Comparison of ENCODE assay signal across 8 cellular contexts in genomic region chr4:140233811-140234696, GRCh38.
DNase-seq lines count a peak whose midpoint lies in the region; ATAC-seq and TF ChIP-seq lines count a peak whose summit lies in the region.

No MANE protein-coding gene starts in this region.

- no peak for TF ChIP-seq CTCF in IMR-90 (conservative IDR thresholded peaks at IDR 0.05; ENCODE audit: low read depth, low read length)

- H3K27me3 ChIP-seq in IMR-90 (ENCODE audit: control insufficient read depth, insufficient read depth, low read length) (no peaks in the 10 kb centered on the region), right cardiac atrium (ENCODE audit: control insufficient read depth, insufficient read depth) (no peaks in the 10 kb centered on the region)

- 83% methylated on average over 1 of the region's 6 CpGs; no CpG with 5 or more reads in 1 of the 2 experiments for WGBS in IMR-90 (ENCODE audit: extremely low coverage in 2 of 2, insufficient read length in 1 of 2), 2 experiments
- WGBS in right cardiac atrium = 83% methylated on average over 6 of the region's 6 CpGs

- peak overlapping the region; percentile 73 for H2AFZ ChIP-seq in IMR-90 (replicated peaks; ENCODE audit: low read length, poor library complexity)

- H2AK9ac ChIP-seq in IMR-90 (replicated peaks; ENCODE audit: low read depth, low read length, poor library complexity) = peak overlapping the region; percentile 59

- H3K4me3 Mint-ChIP-seq in activated naive CD8-positive, alpha-beta T cell treated with anti-CD3 and anti-CD28 coated beads, Interleukin-2, amount 10 ng/mL, durations not matched to agents 7 days and 5 days = peak overlapping the region; percentile 60

- peaks cover 26% of the 10 kb centered on the region for H3K9me1 ChIP-seq in IMR-90 (ENCODE audit: insufficient read depth, low read length)

- BruUV-seq in IMR-90 (replicated peaks; lab: Mats Ljungman, UMichigan) = no TSS peak

- H3K14ac ChIP-seq in IMR-90 (replicated peaks; ENCODE audit: low read depth, low read length) = peak overlapping the region; percentile 81

- H3K9me3 ChIP-seq in IMR-90 (ENCODE audit: control insufficient read depth, insufficient read depth, low read length) (no peaks in the 10 kb centered on the region), right cardiac atrium (ENCODE audit: control insufficient read depth, low read length) (no peaks in the 10 kb centered on the region)

- CTCF ChIA-PET in IMR-90 (lab: Yijun Ruan, JAX) = interaction anchor here (1.0 to 1.9 kb wide), 4 partner anchors 10 to 76 kb away, joined by 3 to 6 read pairs (median 4); no protein-coding TSS in a partner anchor

- peak overlapping the region; percentile 86 for H3K4ac ChIP-seq in IMR-90 (ENCODE audit: low read depth, low read length)

- H3K56ac ChIP-seq in IMR-90 (ENCODE audit: extremely low read depth, insufficient read depth, low read length) = peak overlapping the region; percentile 47; the same call in 1 of the 2 replicates

- H3K79me1 ChIP-seq in IMR-90 (ENCODE audit: low read depth in 1 of 2, low read length in 2 of 2) = no peaks in the 10 kb centered on the region

- H2BK15ac ChIP-seq in IMR-90 (ENCODE audit: low read depth, low read length) = peak overlapping the region; percentile 51; the same call in 1 of the 3 replicates

- H2BK120ac ChIP-seq in IMR-90 (ENCODE audit: low read depth, low read length) = peak overlapping the region; percentile 84

- H4K8ac ChIP-seq in IMR-90 (ENCODE audit: low read depth in 2 of 2, low read length in 2 of 2) = peak overlapping the region in 1 of 2 experiments; percentile 68; a peak in 2 of 4 replicates

- peak overlapping the region; percentile 54; the same call in 1 of the 2 replicates for H2AK5ac ChIP-seq in IMR-90 (ENCODE audit: low read depth, low read length)

- peak overlapping the region; percentile 51 for H4K5ac ChIP-seq in IMR-90 (ENCODE audit: low read depth, low read length)

- H3K27ac Mint-ChIP-seq in activated naive CD8-positive, alpha-beta T cell treated with anti-CD3 and anti-CD28 coated beads, Interleukin-2, amount 10 ng/mL, durations not matched to agents 7 days and 5 days = peak overlapping the region; percentile 83

- ATAC-seq in IMR-90 (ENCODE audit: low read depth) = peak; percentile 36
- ATAC-seq in activated naive CD8-positive, alpha-beta T cell treated with anti-CD3 and anti-CD28 coated beads, Interleukin-2, amount 10 ng/mL, durations not matched to agents 7 days and 5 days (ENCODE audit: low read depth) = peak; percentile 48
- no peak for ATAC-seq in GM18858 (IDR thresholded peaks at IDR 0.05; ENCODE audit: unreplicated experiment)
- no peak for ATAC-seq in HG03354 (IDR thresholded peaks at IDR 0.05; ENCODE audit: poor library complexity, severe bottlenecking, unreplicated experiment)
- no peak for ATAC-seq in right cardiac atrium

- intact Hi-C loops in IMR-90 (cut with micrococcal nuclease) = loop anchor here (1.0 kb wide), 1 partner anchor 32 kb away; no protein-coding TSS in a partner anchor
- intact Hi-C loops in right cardiac atrium (cut with DNase I) = no loop called here

- H3K4me3 ChIP-seq in IMR-90 (ENCODE audit: insufficient read depth, low read depth, low read length) (no peak overlapping the region), right cardiac atrium (ENCODE audit: low read length) (no peak overlapping the region)

- no peaks in the 10 kb centered on the region for H4K20me1 ChIP-seq in IMR-90 (ENCODE audit: insufficient read depth, low read length)

- H3K36me3 Mint-ChIP-seq in activated naive CD8-positive, alpha-beta T cell treated with anti-CD3 and anti-CD28 coated beads, Interleukin-2, amount 10 ng/mL, durations not matched to agents 7 days and 5 days = no peaks in the 10 kb centered on the region

- no peak for TF ChIP-seq RAD21 in IMR-90 (IDR thresholded peaks at IDR 0.05; ENCODE audit: low read length)

- no peaks in the 10 kb centered on the region for H3K9me3 Mint-ChIP-seq in activated naive CD8-positive, alpha-beta T cell treated with anti-CD3 and anti-CD28 coated beads, Interleukin-2, amount 10 ng/mL, durations not matched to agents 7 days and 5 days

- H2BK5ac ChIP-seq in IMR-90 (ENCODE audit: low read depth, low read length, poor library complexity, severe bottlenecking) = peak overlapping the region; percentile 56

- DNase-seq in AG08396 (ENCODE audit: low spot score) (peak; percentile 62), IMR-90 (peak; percentile 90), left kidney (ENCODE audit: low read depth, low spot score) (peak; percentile 67), HPDE6-E6E7 (ENCODE audit: extremely low spot score) (no peak), right cardiac atrium (no peak)
- DNase-seq in activated naive CD8-positive, alpha-beta T cell treated with anti-CD3 and anti-CD28 coated beads, Interleukin-2, amount 10 ng/mL, durations not matched to agents 7 days and 5 days = no peak

- peak overlapping the region; percentile 83 for H2BK20ac ChIP-seq in IMR-90 (ENCODE audit: low read depth, low read length)

- peak overlapping the region; percentile 30 for H3K4me2 ChIP-seq in IMR-90 (ENCODE audit: low read depth, low read length)

- H3K27ac ChIP-seq in IMR-90 (ENCODE audit: insufficient read depth, low read length) = peak overlapping the region; percentile 48; the same call in 1 of the 2 replicates
- no peak overlapping the region for H3K27ac ChIP-seq in right cardiac atrium (ENCODE audit: low read length)

- H3K36me3 ChIP-seq in IMR-90 (ENCODE audit: control insufficient read depth, insufficient read depth, low read length) = no peaks in the 10 kb centered on the region

- dilution Hi-C loops in IMR-90 (cut with HindIII; ENCODE audit: low sequenced_read_pairs, unreplicated experiment) = no loop called here

- H3K18ac ChIP-seq in IMR-90 (ENCODE audit: low read depth, low read length) = peak overlapping the region; percentile 91

- no peak for TF ChIP-seq POLR2A in IMR-90 (IDR thresholded peaks at IDR 0.05; ENCODE audit: low read depth, low read length)

- in situ Hi-C loops in IMR-90 (cut with MboI; ENCODE audit: low sequenced_read_pairs) = loop anchor here (10.0 kb wide), 1 partner anchor 69 kb away; no protein-coding TSS in a partner anchor

- POLR2A ChIA-PET in IMR-90 (lab: Charles Lee; ENCODE audit: unreplicated experiment) = interaction anchor here (0.6 kb wide), 1 partner anchor 10 kb away, joined by 4 read pairs; no protein-coding TSS in a partner anchor
- POLR2A ChIA-PET in activated naive CD8-positive, alpha-beta T cell treated with anti-CD3 and anti-CD28 coated beads, Interleukin-2, amount 10 ng/mL, durations not matched to agents 7 days and 5 days (lab: Charles Lee) = interaction anchor here (0.7 to 2.6 kb wide), 7 partner anchors 9 to 83 kb away, joined by 3 to 11 read pairs (median 3); partner anchors contain the start of gene MAML3

- peak overlapping the region; percentile 17; the same call in 1 of the 2 replicates for H4K91ac ChIP-seq in IMR-90 (ENCODE audit: insufficient read depth, low read depth, low read length)

- H3K23ac ChIP-seq in IMR-90 (ENCODE audit: low read depth, low read length) = peak overlapping the region; percentile 64

- H3K27me3 Mint-ChIP-seq in activated naive CD8-positive, alpha-beta T cell treated with anti-CD3 and anti-CD28 coated beads, Interleukin-2, amount 10 ng/mL, durations not matched to agents 7 days and 5 days = no peaks in the 10 kb centered on the region

- H3K4me1 ChIP-seq in IMR-90 (ENCODE audit: control insufficient read depth, insufficient read depth, low read length) (peaks cover 28% of the 10 kb centered on the region), right cardiac atrium (ENCODE audit: control insufficient read depth, insufficient read depth, low read length) (peaks cover 9% of the 10 kb centered on the region)

- peaks cover 27% of the 10 kb centered on the region for H3K4me1 Mint-ChIP-seq in activated naive CD8-positive, alpha-beta T cell treated with anti-CD3 and anti-CD28 coated beads, Interleukin-2, amount 10 ng/mL, durations not matched to agents 7 days and 5 days

- H3K9ac ChIP-seq in IMR-90 (ENCODE audit: low read depth, low read length) = no peak overlapping the region

TF ChIP-seq in IMR-90, 13 proteins besides CTCF, POLR2A, EP300 and RAD21:
- peak; percentile 61 for TF ChIP-seq FOS (IDR thresholded peaks at IDR 0.05; ENCODE audit: low read depth, low read length)
- no peak for TF ChIP-seq USF2 (IDR thresholded peaks at IDR 0.05; ENCODE audit: low read depth, low read length)
- no peak for TF ChIP-seq RFX5 (IDR thresholded peaks at IDR 0.05; ENCODE audit: low read depth, low read length)
- TF ChIP-seq BHLHE40 (IDR thresholded peaks at IDR 0.05; ENCODE audit: low read depth, low read length) = peak; percentile 97
- TF ChIP-seq NFE2L2 (IDR thresholded peaks at IDR 0.05; ENCODE audit: low read depth, low read length) = no peak
- no peak for TF ChIP-seq MXI1 (IDR thresholded peaks at IDR 0.05; ENCODE audit: borderline replicate concordance, low read depth, low read length)

Comparison
In these comparisons a context has a peak if more than half of its experiments do, and no peak if none do; other contexts are left out.
1. DNase-seq: peak in AG08396 (single experiment), IMR-90 (single experiment) and left kidney (single experiment); none in activated naive CD8-positive, alpha-beta T cell treated with anti-CD3 and anti-CD28 coated beads, Interleukin-2, amount 10 ng/mL, durations not matched to agents 7 days and 5 days (single experiment), HPDE6-E6E7 (single experiment) and right cardiac atrium (0 of 3).
2. ATAC-seq: peak in IMR-90 (single experiment) and activated naive CD8-positive, alpha-beta T cell treated with anti-CD3 and anti-CD28 coated beads, Interleukin-2, amount 10 ng/mL, durations not matched to agents 7 days and 5 days (single experiment); none in GM18858 (single experiment), HG03354 (single experiment) and right cardiac atrium (0 of 2).